ENCODE assay signal across 32 cellular contexts in the genomic region with DNA sequence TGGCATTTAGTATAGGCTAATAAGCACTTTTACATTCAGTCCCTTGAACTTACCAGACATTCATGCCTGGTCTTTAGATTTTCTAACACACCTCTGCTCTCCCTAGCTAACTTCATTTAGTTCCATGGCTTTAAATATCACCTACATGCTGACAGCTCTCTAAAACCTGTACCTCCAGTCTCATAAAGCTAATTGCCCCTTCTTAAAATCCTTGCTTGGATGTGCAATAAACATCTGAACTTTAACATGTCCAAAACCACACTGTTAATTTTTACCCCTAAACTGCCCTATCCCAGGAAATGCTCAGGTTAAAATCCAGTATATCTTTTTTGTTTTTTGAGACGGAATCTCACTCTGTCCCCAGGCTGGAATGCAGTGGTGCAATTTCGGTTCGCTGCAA.
"Had no signal": no experiment of that assay in that cellular context is flagged by ENCODE, and none has a peak within 500 bp of the region (broad histone marks: within the 10 kb centered on the region; RNA-seq: fewer than 3 reads in every experiment).

No MANE protein-coding gene starts in this region.

- H3K4me3 Mint-ChIP-seq: activated CD4-positive, alpha-beta memory T cell treated with anti-CD3 and anti-CD28 coated beads for 36 hours; activated CD4-positive, alpha-beta T cell treated with anti-CD3 and anti-CD28 coated beads for 36 hours; activated naive CD4-positive, alpha-beta T cell treated with anti-CD3 and anti-CD28 coated beads for 36 hours; activated T-cell treated with anti-CD3 and anti-CD28 coated beads, Interleukin-2, amount 50 U/mL, for 4 hours had no signal

- H3K9me3 ChIP-seq: adrenal gland, body of pancreas, breast epithelium, MG63, Peyer's patch, SJSA1, SK-N-SH had no signal

- H3K4me1 ChIP-seq: adrenal gland, body of pancreas, breast epithelium, SJSA1 had no signal

- H3K4me3 ChIP-seq: adrenal gland, body of pancreas, breast epithelium, MG63, Peyer's patch, SJSA1 had no signal

- DNase-seq: activated CD4-positive, alpha-beta memory T cell treated with anti-CD3 and anti-CD28 coated beads for 36 hours; activated CD4-positive, alpha-beta T cell treated with anti-CD3 and anti-CD28 coated beads for 36 hours; activated CD4-positive, alpha-beta T cell treated with anti-CD3 and anti-CD28 coated beads, Interleukin-2, amount 50 U/mL, for 1 hour; activated CD8-positive, alpha-beta memory T cell treated with anti-CD3 and anti-CD28 coated beads, Interleukin-2, amount 50 U/mL, for 4 hours; activated gamma-delta T cell treated with Interleukin-2 at 50 U/mL for 16 hours; activated naive CD4-positive, alpha-beta T cell treated with anti-CD3 and anti-CD28 coated beads for 36 hours; activated T-cell treated with anti-CD3 and anti-CD28 coated beads for 4 hours; activated T-cell treated with anti-CD3 and anti-CD28 coated beads, Interleukin-2, amount 50 U/mL, for 4 hours; adrenal gland; body of pancreas; cerebellar nuclear complex; Kasumi-1; KBM-7; MG63; NCI-H1048; NCI-H1105 treated with DMSO at 0.1 percent for 48 hours; NCI-H1436; NCI-H1694; NCI-H1930; NCI-H2081 treated with DMSO at 0.1 percent for 48 hours; NCI-H226; NCI-H524 treated with DMSO at 0.1 percent for 48 hours; PC-3; Peyer's patch; RPMI8226; SHP77 treated with DMSO at 0.1 percent for 48 hours; SK-N-SH had no signal

- FAIRE-seq: astrocyte, TTC549 had no signal

- ATAC-seq: activated CD4-positive, alpha-beta T cell treated with anti-CD3 and anti-CD28 coated beads for 36 hours; activated naive CD4-positive, alpha-beta T cell treated with anti-CD3 and anti-CD28 coated beads, Interleukin-2, amount 50 U/mL, for 72 hours; body of pancreas; PC-3 had no signal

- H3K27me3 ChIP-seq: adrenal gland, body of pancreas, breast epithelium, MG63, Peyer's patch, SJSA1 had no signal

- H3K27ac Mint-ChIP-seq: activated CD4-positive, alpha-beta memory T cell treated with anti-CD3 and anti-CD28 coated beads for 36 hours; activated naive CD4-positive, alpha-beta T cell treated with anti-CD3 and anti-CD28 coated beads for 36 hours; activated naive CD4-positive, alpha-beta T cell treated with anti-CD3 and anti-CD28 coated beads, Interleukin-2, amount 50 U/mL, for 72 hours had no signal

- H3K27ac ChIP-seq: adrenal gland, body of pancreas, breast epithelium, SJSA1 had no signal
